ENCODE assay signal across 21 cellular contexts in genomic region chr12:16984484-16984883, GRCh38.
DNase-seq lines count a peak whose midpoint lies in the region; ATAC-seq and TF ChIP-seq lines count a peak whose summit lies in the region.
"Had no signal": no experiment of that assay in that cellular context is flagged by ENCODE, and none has a peak within 500 bp of the region (broad histone marks: within the 10 kb centered on the region; RNA-seq: fewer than 3 reads in every experiment).

No MANE protein-coding gene starts in this region.

- H3K4me1 Mint-ChIP-seq in stimulated activated effector memory CD8-positive, alpha-beta T cell treated with anti-CD3 and anti-CD28 coated beads, Interleukin-12 subunit alpha, Interleukin-12 subunit beta, amount 100 ng/mL, for 72 hours, result no peaks in the 10 kb centered on the region
- H3K4me1 Mint-ChIP-seq in activated CD4-positive, alpha-beta T cell treated with anti-CD3 and anti-CD28 coated beads, Interleukin-2, amount 10 ng/mL, durations not matched to agents 7 days and 5 days, result no peaks in the 10 kb centered on the region
- H3K4me1 Mint-ChIP-seq: CD14-positive monocyte had no signal

- H2AFZ ChIP-seq in KMS-11 (ENCODE audit: low read depth), result peak overlapping the region; percentile 25; the same call in 1 of the 2 replicates

- H4K20me1 ChIP-seq in KMS-11 (ENCODE audit: insufficient read depth), result no peaks in the 10 kb centered on the region

- H3K27ac Mint-ChIP-seq in stimulated activated effector memory CD8-positive, alpha-beta T cell treated with anti-CD3 and anti-CD28 coated beads, Interleukin-12 subunit alpha, Interleukin-12 subunit beta, amount 100 ng/mL, for 72 hours, result no peak overlapping the region
- H3K27ac Mint-ChIP-seq in activated CD4-positive, alpha-beta T cell treated with anti-CD3 and anti-CD28 coated beads, Interleukin-2, amount 10 ng/mL, durations not matched to agents 7 days and 5 days, result no peak overlapping the region
- H3K27ac Mint-ChIP-seq: CD14-positive monocyte; T-helper 2 cell treated with Interferon-gamma antibody and Interleukin-4, amounts not matched to agents 5 μg/mL and 100 μg/mL, for 36 hours had no signal

- no peak overlapping the region for H3K4me3 Mint-ChIP-seq in stimulated activated effector memory CD8-positive, alpha-beta T cell treated with anti-CD3 and anti-CD28 coated beads, Interleukin-12 subunit alpha, Interleukin-12 subunit beta, amount 100 ng/mL, for 72 hours
- H3K4me3 Mint-ChIP-seq in activated CD4-positive, alpha-beta T cell treated with anti-CD3 and anti-CD28 coated beads, Interleukin-2, amount 10 ng/mL, durations not matched to agents 7 days and 5 days, result no peak overlapping the region
- H3K4me3 Mint-ChIP-seq: CD14-positive monocyte; T-helper 2 cell treated with Interferon-gamma antibody and Interleukin-4, amounts not matched to agents 5 μg/mL and 100 μg/mL, for 36 hours had no signal

- H3K4me3 ChIP-seq in KMS-11 (IDR thresholded peaks at IDR 0.05; ENCODE audit: insufficient read depth, low read depth, low read length), result no peak overlapping the region
- H3K4me3 ChIP-seq: Peyer's patch had no signal

- H3K27ac ChIP-seq in KMS-11, result no peak overlapping the region
- H3K27ac ChIP-seq: Peyer's patch had no signal

- no peak for TF ChIP-seq CTCF in KMS-11 (conservative IDR thresholded peaks at IDR 0.05; ENCODE audit: low read depth, low read length)

- no peak overlapping the region for H3K9ac ChIP-seq in KMS-11

- H3K79me2 ChIP-seq in KMS-11 (ENCODE audit: insufficient read depth, low read depth), result no peaks in the 10 kb centered on the region

- no peak overlapping the region; the same call in 1 of the 2 replicates for H3K4me2 ChIP-seq in KMS-11

- no peaks in the 10 kb centered on the region for H3K27me3 ChIP-seq in KMS-11 (ENCODE audit: insufficient read depth, low read depth)
- H3K27me3 ChIP-seq: Peyer's patch had no signal

- POLR2A ChIA-PET in activated CD4-positive, alpha-beta T cell treated with anti-CD3 and anti-CD28 coated beads, Interleukin-2, amount 10 ng/mL, durations not matched to agents 7 days and 5 days (lab: Charles Lee), result no interaction called here

- no peaks in the 10 kb centered on the region for H3K27me3 Mint-ChIP-seq in activated CD4-positive, alpha-beta T cell treated with anti-CD3 and anti-CD28 coated beads, Interleukin-2, amount 10 ng/mL, durations not matched to agents 7 days and 5 days

- CTCF ChIA-PET in activated CD4-positive, alpha-beta T cell treated with anti-CD3 and anti-CD28 coated beads, Interleukin-2, amount 10 ng/mL, durations not matched to agents 7 days and 5 days (lab: Charles Lee), result no interaction called here

- no peaks in the 10 kb centered on the region for H3K36me3 ChIP-seq in KMS-11 (ENCODE audit: insufficient read depth)
- H3K36me3 ChIP-seq: Peyer's patch had no signal

- H3K36me3 Mint-ChIP-seq in stimulated activated effector memory CD8-positive, alpha-beta T cell treated with anti-CD3 and anti-CD28 coated beads, Interleukin-12 subunit alpha, Interleukin-12 subunit beta, amount 100 ng/mL, for 72 hours, result no peaks in the 10 kb centered on the region
- H3K36me3 Mint-ChIP-seq in activated CD4-positive, alpha-beta T cell treated with anti-CD3 and anti-CD28 coated beads, Interleukin-2, amount 10 ng/mL, durations not matched to agents 7 days and 5 days (ENCODE audit: low read depth), result no peaks in the 10 kb centered on the region
- H3K36me3 Mint-ChIP-seq: CD14-positive monocyte had no signal

- no peaks in the 10 kb centered on the region for H3K4me1 ChIP-seq in KMS-11 (ENCODE audit: low read depth, poor library complexity, severe bottlenecking)
- H3K4me1 ChIP-seq: Peyer's patch had no signal

- peaks cover 23% of the 10 kb centered on the region for H3K9me3 Mint-ChIP-seq in stimulated activated effector memory CD8-positive, alpha-beta T cell treated with anti-CD3 and anti-CD28 coated beads, Interleukin-12 subunit alpha, Interleukin-12 subunit beta, amount 100 ng/mL, for 72 hours
- peaks cover 17% of the 10 kb centered on the region for H3K9me3 Mint-ChIP-seq in activated CD4-positive, alpha-beta T cell treated with anti-CD3 and anti-CD28 coated beads, Interleukin-2, amount 10 ng/mL, durations not matched to agents 7 days and 5 days

- peak; percentile 30 for DNase-seq in ELR (ENCODE audit: low read depth)
- DNase-seq in RPMI8226, result peak; percentile 32
- no peak for DNase-seq in stimulated activated effector memory CD8-positive, alpha-beta T cell treated with anti-CD3 and anti-CD28 coated beads, Interleukin-12 subunit alpha, Interleukin-12 subunit beta, amount 100 ng/mL, for 72 hours (ENCODE audit: low spot score in 2 of 2)
- no peak for DNase-seq in stimulated activated CD4-positive, alpha-beta T cell treated with anti-CD3 and anti-CD28 coated beads, Interleukin-2, amount 100 ng/mL, for 24 hours
- DNase-seq in activated CD4-positive, alpha-beta T cell treated with anti-CD3 and anti-CD28 coated beads, Interleukin-2, amount 10 ng/mL, durations not matched to agents 7 days and 5 days, result no peak
- DNase-seq: COR-L47, DMS153, HCEC 1CT, NCI-H1048, NCI-H146, NCI-H2081 treated with DMSO at 0.1 percent for 48 hours, NCI-H226, NCI-H526, Peyer's patch, SHP77 treated with DMSO at 0.1 percent for 48 hours had no signal

- peak; percentile 73 for ATAC-seq in GM18870 (IDR thresholded peaks at IDR 0.05; ENCODE audit: unreplicated experiment)
- no peak for ATAC-seq in stimulated activated effector memory CD8-positive, alpha-beta T cell treated with anti-CD3 and anti-CD28 coated beads, Interleukin-12 subunit alpha, Interleukin-12 subunit beta, amount 100 ng/mL, for 72 hours
- no peak for ATAC-seq in HG02763 (IDR thresholded peaks at IDR 0.05; ENCODE audit: unreplicated experiment)
- ATAC-seq: HepG2 had no signal

Comparison
In these comparisons a context has a peak if more than half of its experiments do, and no peak if none do; other contexts are left out.
1. DNase-seq: peak in ELR (single experiment) and RPMI8226 (single experiment); none in stimulated activated effector memory CD8-positive, alpha-beta T cell treated with anti-CD3 and anti-CD28 coated beads, Interleukin-12 subunit alpha, Interleukin-12 subunit beta, amount 100 ng/mL, for 72 hours (0 of 2), stimulated activated CD4-positive, alpha-beta T cell treated with anti-CD3 and anti-CD28 coated beads, Interleukin-2, amount 100 ng/mL, for 24 hours (0 of 2) and activated CD4-positive, alpha-beta T cell treated with anti-CD3 and anti-CD28 coated beads, Interleukin-2, amount 10 ng/mL, durations not matched to agents 7 days and 5 days (single experiment).